Comparison of ENCODE assay signal across 11 cellular contexts in the genomic region with DNA sequence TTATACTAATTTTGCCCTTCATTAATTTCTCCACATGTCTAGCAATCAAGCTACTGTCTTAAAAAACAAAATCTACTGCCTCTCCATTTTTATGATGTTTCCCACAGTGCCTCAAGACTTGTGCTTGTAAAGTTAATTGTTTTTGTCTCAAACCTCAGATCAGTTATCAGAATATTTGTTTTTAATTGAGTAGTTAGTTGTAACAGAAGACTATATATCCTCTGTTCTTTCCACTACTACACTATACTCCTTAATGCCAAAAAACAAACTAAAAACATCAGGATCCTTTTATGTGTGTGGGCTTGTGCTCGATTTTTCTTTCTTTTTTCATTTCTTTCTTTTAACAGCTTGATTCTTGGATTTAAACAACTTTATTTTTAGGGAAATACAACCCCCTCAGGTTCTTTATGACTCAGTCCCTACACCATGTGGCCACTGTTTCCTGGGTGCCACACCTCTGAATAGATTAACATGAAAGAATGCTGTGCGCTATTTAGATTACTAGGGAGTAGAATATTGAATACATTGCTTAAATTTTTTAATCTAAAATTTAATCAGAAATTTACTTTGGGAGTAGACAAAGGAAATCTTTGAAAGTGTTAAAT. TPM values are rescaled to one million over a fixed set of nuclear protein-coding genes. Genes with fewer than 3 reads are reported as not detected.
DNase-seq lines count a peak whose midpoint lies in the region; ATAC-seq and TF ChIP-seq lines count a peak whose summit lies in the region.
"Had no signal": no experiment of that assay in that cellular context is flagged by ENCODE, and none has a peak within 500 bp of the region (broad histone marks: within the 10 kb centered on the region; RNA-seq: fewer than 3 reads in every experiment).

No MANE protein-coding gene starts in this region.

- H3K4me1 ChIP-seq in breast epithelium: no peaks in the 10 kb centered on the region
- H3K4me1 ChIP-seq in muscle layer of colon (ENCODE audit: insufficient read depth, low read length): peaks cover 55% of the 10 kb centered on the region

- no peak for TF ChIP-seq CTCF in Calu3 (IDR thresholded peaks at IDR 0.05; ENCODE audit: unreplicated experiment)
- no peak for TF ChIP-seq CTCF in breast epithelium (IDR thresholded peaks at IDR 0.05)

- peak overlapping the region; percentile 56 to 69 for H3K27ac ChIP-seq in breast epithelium
- peak overlapping the region; percentile 67 for H3K27ac ChIP-seq in muscle layer of colon (ENCODE audit: low read depth, low read length)

- BruUV-seq in Calu3 (replicated peaks; lab: Mats Ljungman, UMichigan): no TSS peak

- peaks cover 21% of the 10 kb centered on the region for H3K4me1 Mint-ChIP-seq in Calu3 (ENCODE audit: low read depth, unreplicated experiment)
- H3K4me1 Mint-ChIP-seq in activated naive CD8-positive, alpha-beta T cell treated with anti-CD3 and anti-CD28 coated beads for 36 hours: peaks cover 5% of the 10 kb centered on the region

- H3K4me3 Mint-ChIP-seq in Calu3 (ENCODE audit: low read depth, unreplicated experiment): peak overlapping the region; percentile 11
- H3K4me3 Mint-ChIP-seq in activated naive CD8-positive, alpha-beta T cell treated with anti-CD3 and anti-CD28 coated beads for 36 hours: no peak overlapping the region
- H3K4me3 Mint-ChIP-seq: IgD-negative memory B cell, neural crest cell had no signal

- peak overlapping the region; percentile 46 for H3K9ac ChIP-seq in muscle layer of colon (ENCODE audit: low read length)

- ATAC-seq in HG02759 (IDR thresholded peaks at IDR 0.05; ENCODE audit: unreplicated experiment) (peak; percentile 60), HG03097 (IDR thresholded peaks at IDR 0.05; ENCODE audit: low FRiP score, unreplicated experiment) (no peak), GM18861 (IDR thresholded peaks at IDR 0.05; ENCODE audit: unreplicated experiment) (no peak)
- no peak for ATAC-seq in activated CD4-positive, CD25-positive, alpha-beta regulatory T cell treated with anti-CD3 and anti-CD28 coated beads, Interleukin-2, amount 50 U/mL, for 24 hours

- intact Hi-C loops in Calu3 (cut with micrococcal nuclease; ENCODE audit: unreplicated experiment): no loop called here
- intact Hi-C loops in breast epithelium (cut with DNase I; ENCODE audit: low total_unique reads): no loop called here

- H3K36me3 ChIP-seq in breast epithelium (no peaks in the 10 kb centered on the region), muscle layer of colon (ENCODE audit: insufficient read depth, low read length) (no peaks in the 10 kb centered on the region)

- no peaks in the 10 kb centered on the region for H3K9me3 Mint-ChIP-seq in Calu3 (ENCODE audit: low read depth, unreplicated experiment)
- no peaks in the 10 kb centered on the region for H3K9me3 Mint-ChIP-seq in activated naive CD8-positive, alpha-beta T cell treated with anti-CD3 and anti-CD28 coated beads for 36 hours
- H3K9me3 Mint-ChIP-seq: IgD-negative memory B cell, neural crest cell had no signal

- H3K4me3 ChIP-seq in breast epithelium (no peak overlapping the region), muscle layer of colon (ENCODE audit: low read depth in 1 of 2, low read length in 2 of 2) (peak overlapping the region in 1 of 2 donors; percentile 20)

- CTCF ChIA-PET in Calu3 (lab: Charles Lee): no interaction called here

- peak overlapping the region; percentile 83 for H3K27ac Mint-ChIP-seq in Calu3 (ENCODE audit: unreplicated experiment)
- H3K27ac Mint-ChIP-seq in activated naive CD8-positive, alpha-beta T cell treated with anti-CD3 and anti-CD28 coated beads for 36 hours: no peak overlapping the region
- H3K27ac Mint-ChIP-seq: IgD-negative memory B cell had no signal

- DNase-seq in Calu3 (peak; percentile 8), breast epithelium (ENCODE audit: low spot score in 2 of 2) (no peak)
- no peak for DNase-seq in activated naive CD8-positive, alpha-beta T cell treated with anti-CD3 and anti-CD28 coated beads for 36 hours

- H3K9me3 ChIP-seq in breast epithelium: no peaks in the 10 kb centered on the region
- no peaks in the 10 kb centered on the region for H3K9me3 ChIP-seq in muscle layer of colon (ENCODE audit: low read length)

- no peak for TF ChIP-seq POLR2A in breast epithelium (IDR thresholded peaks at IDR 0.05)

- H3K27me3 ChIP-seq in breast epithelium (no peaks in the 10 kb centered on the region), muscle layer of colon (ENCODE audit: control insufficient read depth in 1 of 2, insufficient read depth in 2 of 2, low read length in 2 of 2) (no peaks in the 10 kb centered on the region)

- H3K36me3 Mint-ChIP-seq in Calu3 (ENCODE audit: insufficient read depth, unreplicated experiment): no peaks in the 10 kb centered on the region
- no peaks in the 10 kb centered on the region for H3K36me3 Mint-ChIP-seq in activated naive CD8-positive, alpha-beta T cell treated with anti-CD3 and anti-CD28 coated beads for 36 hours
- H3K36me3 Mint-ChIP-seq: IgD-negative memory B cell had no signal

- no peaks in the 10 kb centered on the region for H3K27me3 Mint-ChIP-seq in Calu3 (ENCODE audit: unreplicated experiment)
- H3K27me3 Mint-ChIP-seq in activated naive CD8-positive, alpha-beta T cell treated with anti-CD3 and anti-CD28 coated beads for 36 hours: no peaks in the 10 kb centered on the region
- H3K27me3 Mint-ChIP-seq: IgD-negative memory B cell had no signal

RNA-seq across cellular contexts. Expression of a gene that starts 1.2 kb away (rescaled TPM):
- total RNA-seq in Calu3 (2022): not detected in 2 replicates
- total RNA-seq in breast epithelium: 1 to 10 TPM; 3.9 to 6.3 (median 6.2) TPM
- not detected for total RNA-seq in activated naive CD8-positive, alpha-beta T cell treated with anti-CD3 and anti-CD28 coated beads for 36 hours
- total RNA-seq: epithelial cell of proximal tubule, neural crest cell had no signal

RNA-seq across cellular contexts. Expression of a gene that starts 54.7 kb away (rescaled TPM):
- total RNA-seq in Calu3 (2022): not detected in 2 replicates
- total RNA-seq in breast epithelium: 10 to 100 TPM; 13.8 to 92.2 (median 25.5) TPM
- not detected for total RNA-seq in activated naive CD8-positive, alpha-beta T cell treated with anti-CD3 and anti-CD28 coated beads for 36 hours
- total RNA-seq: epithelial cell of proximal tubule, neural crest cell had no signal

RNA-seq across cellular contexts. Expression of a gene that starts 56.9 kb away (rescaled TPM):
- total RNA-seq in Calu3 (2022) (0.14 TPM in 1 of 2 replicates, not detected in the other), breast epithelium (10 to 100 TPM; 12.8 to 39.2 (median 30.0) TPM)
- total RNA-seq in activated naive CD8-positive, alpha-beta T cell treated with anti-CD3 and anti-CD28 coated beads for 36 hours: not detected
- total RNA-seq: epithelial cell of proximal tubule, neural crest cell had no signal

Comparison
In these comparisons a context has a peak if more than half of its experiments do, and no peak if none do; other contexts are left out.
1. RNA of a gene that starts 54.7 kb away (total RNA-seq): 13.8 to 92.2 TPM in breast epithelium; not detected in Calu3 and not detected in activated naive CD8-positive, alpha-beta T cell treated with anti-CD3 and anti-CD28 coated beads for 36 hours; every median in the first group is over 10 times any median in the second.
2. RNA of a gene that starts 56.9 kb away (total RNA-seq): 12.8 to 39.2 TPM in breast epithelium; 0.14 TPM in Calu3 and not detected in activated naive CD8-positive, alpha-beta T cell treated with anti-CD3 and anti-CD28 coated beads for 36 hours; every median in the first group is over 10 times any median in the second.